Comparison of ENCODE assay signal across 1 cellular context in genomic region chr13:90188237-90188636, GRCh38.
A peak's percentile ranks its signal among the peaks of the same experiment; 100 is the strongest.
TF ChIP-seq lines count a peak whose summit lies in the region.

No MANE protein-coding gene starts in this region.

TF ChIP-seq in K562, 482 proteins besides CTCF, POLR2A, EP300 and RAD21 (continued from another document):
- TF ChIP-seq REST (CRISPR knock-in tag; IDR thresholded peaks at IDR 0.05; ENCODE audit: low read depth) (no peak), ZNF75A (CRISPR knock-in tag; IDR thresholded peaks at IDR 0.05) (0 out of 2 replicates have a peak, but pooled peaks have one; percentile 37), TFAM (CRISPR knock-in tag; conservative IDR thresholded peaks at IDR 0.05) (0 out of 2 replicates have a peak, but pooled peaks have one; percentile 2), JUNB (CRISPR knock-in tag; conservative IDR thresholded peaks at IDR 0.05) (no peak), ZNF76 (CRISPR knock-in tag; IDR thresholded peaks at IDR 0.05; ENCODE audit: borderline replicate concordance) (no peak), ZNF449 (CRISPR knock-in tag; IDR thresholded peaks at IDR 0.05) (0 out of 2 replicates have a peak, but pooled peaks have one; percentile 65)
